ENCODE assay signal across 1 cellular context in the genomic region with DNA sequence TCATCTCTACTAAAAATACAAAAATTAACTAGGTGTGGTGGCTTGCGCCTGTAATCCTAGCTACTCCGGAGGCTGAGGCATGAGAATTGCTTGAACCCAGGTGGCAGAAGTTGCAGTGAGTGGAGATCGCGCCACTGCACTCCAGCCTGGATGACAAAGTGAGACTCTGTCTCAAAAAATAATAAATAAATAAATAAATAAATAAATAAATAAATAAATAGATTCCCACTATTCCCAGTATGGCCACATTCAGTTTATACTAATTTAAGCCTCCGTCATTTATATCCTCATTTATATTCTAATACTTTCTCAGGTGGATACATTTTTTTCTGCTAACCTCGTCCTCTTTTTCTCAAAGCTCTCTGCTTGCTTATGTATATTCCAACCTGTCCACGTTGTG. TPM values are rescaled to one million over a fixed set of nuclear protein-coding genes. Genes with fewer than 3 reads are reported as not detected.
"Had no signal": no experiment of that assay in that cellular context is flagged by ENCODE, and none has a peak within 500 bp of the region (broad histone marks: within the 10 kb centered on the region; RNA-seq: fewer than 3 reads in every experiment).

No MANE protein-coding gene starts in this region.

RNA-seq across cellular contexts. Expression of gene SOWAHC, which starts 14.2 kb away (rescaled TPM):
- total RNA-seq: OCI-LY7 had no signal

RNA-seq across cellular contexts. Expression of gene SEPTIN10, which starts 14.6 kb away (rescaled TPM):
- total RNA-seq: OCI-LY7 had no signal
